In the genomic region with DNA sequence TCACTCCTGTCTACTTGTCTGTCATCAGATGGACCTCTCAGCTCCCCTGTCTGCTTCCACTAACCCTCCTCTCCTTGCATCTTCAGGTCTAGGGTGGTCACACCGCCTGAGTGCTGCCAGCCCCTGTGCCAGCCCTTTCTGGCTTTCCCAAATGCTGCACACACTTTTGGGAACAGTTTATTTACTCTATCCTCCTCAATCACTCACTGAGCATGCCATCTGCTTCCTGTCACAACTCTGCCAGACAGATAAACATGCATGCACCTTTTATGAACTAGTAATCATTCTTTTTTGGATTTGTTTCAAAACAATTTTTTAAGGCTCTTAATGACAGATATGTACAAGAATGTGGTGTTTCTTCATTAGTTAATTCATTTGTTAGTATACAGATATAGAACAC, we compare ENCODE assay signal across 18 cellular contexts.
DNase-seq lines count a peak whose midpoint lies in the region; ATAC-seq lines count a peak whose summit lies in the region.
"Had no signal": no experiment of that assay in that cellular context is flagged by ENCODE, and none has a peak within 500 bp of the region (broad histone marks: within the 10 kb centered on the region; RNA-seq: fewer than 3 reads in every experiment).

No MANE protein-coding gene starts in this region.

- H3K9me3 Mint-ChIP-seq in dendritic cell treated with granulocyte-macrophage colony-stimulating factor and Interleukin-4, amounts not matched to agents 40 ng/mL and 50 ng/mL, for 4 days: no peaks in the 10 kb centered on the region
- H3K9me3 Mint-ChIP-seq: activated T-helper 1 cell treated with anti-CD3 and anti-CD28 coated beads, Interleukin-12 subunit alpha, Interleukin-12 subunit beta, Interleukin-2, Interleukin-4 antibody, amounts not matched to agents 30 ng/mL and 10 ng/mL and 1 ng/mL, durations not matched to agents 14 hours and 24 hours and 36 hours; naive B cell had no signal

- peak overlapping the region; percentile 9 for H3K27ac Mint-ChIP-seq in dendritic cell treated with granulocyte-macrophage colony-stimulating factor and Interleukin-4, amounts not matched to agents 40 ng/mL and 50 ng/mL, for 4 days
- H3K27ac Mint-ChIP-seq: activated T-helper 1 cell treated with anti-CD3 and anti-CD28 coated beads, Interleukin-12 subunit alpha, Interleukin-12 subunit beta, Interleukin-2, Interleukin-4 antibody, amounts not matched to agents 30 ng/mL and 10 ng/mL and 1 ng/mL, durations not matched to agents 14 hours and 24 hours and 36 hours had no signal

- no peak for ATAC-seq in GM21447 (IDR thresholded peaks at IDR 0.05; ENCODE audit: unreplicated experiment)
- no peak for ATAC-seq in GM21717 (IDR thresholded peaks at IDR 0.05; ENCODE audit: unreplicated experiment)
- ATAC-seq: left cardiac atrium had no signal

- H3K4me1 Mint-ChIP-seq in dendritic cell treated with granulocyte-macrophage colony-stimulating factor and Interleukin-4, amounts not matched to agents 40 ng/mL and 50 ng/mL, for 4 days (ENCODE audit: low read depth): no peaks in the 10 kb centered on the region

- DNase-seq in NCI-H82 (lab: John Stamatoyannopoulos, UW) (peak; percentile 5), NCI-H82 treated with DMSO at 0.1 percent for 48 hours (lab: John Stamatoyannopoulos, UW; ENCODE audit: unreplicated experiment) (no peak), DMS153 treated with DMSO at 0.1 percent for 48 hours (lab: John Stamatoyannopoulos, UW; ENCODE audit: unreplicated experiment) (peak; percentile 18), NCI-H345 treated with DMSO at 0.1 percent for 48 hours (lab: John Stamatoyannopoulos, UW; ENCODE audit: unreplicated experiment) (peak; percentile 43), SKM-1 treated with dmso at 0.1 percent for 144 hours (lab: John Stamatoyannopoulos, UW; ENCODE audit: unreplicated experiment) (no peak)
- DNase-seq: ACHN; activated CD4-positive, CD25-positive, alpha-beta regulatory T cell treated with anti-CD3 and anti-CD28 coated beads, Interleukin-2, amount 50 U/mL, for 72 hours; activated CD8-positive, alpha-beta memory T cell treated with anti-CD3 and anti-CD28 coated beads for 24 hours; glutamatergic neuron; H7; left cardiac atrium; mesendoderm; MM.1S; naive B cell had no signal

- intact Hi-C loops in dendritic cell treated with granulocyte-macrophage colony-stimulating factor and Interleukin-4, amounts not matched to agents 40 ng/mL and 50 ng/mL, for 4 days (cut with micrococcal nuclease): no loop called here

- no peaks in the 10 kb centered on the region for H3K27me3 Mint-ChIP-seq in dendritic cell treated with granulocyte-macrophage colony-stimulating factor and Interleukin-4, amounts not matched to agents 40 ng/mL and 50 ng/mL, for 4 days
- H3K27me3 Mint-ChIP-seq: naive B cell had no signal

- H3K4me3 Mint-ChIP-seq in dendritic cell treated with granulocyte-macrophage colony-stimulating factor and Interleukin-4, amounts not matched to agents 40 ng/mL and 50 ng/mL, for 4 days: no peak overlapping the region
- H3K4me3 Mint-ChIP-seq: activated T-helper 1 cell treated with anti-CD3 and anti-CD28 coated beads, Interleukin-12 subunit alpha, Interleukin-12 subunit beta, Interleukin-2, Interleukin-4 antibody, amounts not matched to agents 30 ng/mL and 10 ng/mL and 1 ng/mL, durations not matched to agents 14 hours and 24 hours and 36 hours; naive B cell had no signal

- peaks cover 100% of the 10 kb centered on the region for H3K36me3 Mint-ChIP-seq in dendritic cell treated with granulocyte-macrophage colony-stimulating factor and Interleukin-4, amounts not matched to agents 40 ng/mL and 50 ng/mL, for 4 days (ENCODE audit: low read depth)

Comparison
In these comparisons a context has a peak if more than half of its experiments do, and no peak if none do; other contexts are left out.
1. DNase-seq: peak in NCI-H82 (single experiment), DMS153 treated with DMSO at 0.1 percent for 48 hours (single experiment) and NCI-H345 treated with DMSO at 0.1 percent for 48 hours (single experiment); none in NCI-H82 treated with DMSO at 0.1 percent for 48 hours (single experiment) and SKM-1 treated with dmso at 0.1 percent for 144 hours (single experiment).